Comparison of ENCODE assay signal across 11 cellular contexts in the genomic region with DNA sequence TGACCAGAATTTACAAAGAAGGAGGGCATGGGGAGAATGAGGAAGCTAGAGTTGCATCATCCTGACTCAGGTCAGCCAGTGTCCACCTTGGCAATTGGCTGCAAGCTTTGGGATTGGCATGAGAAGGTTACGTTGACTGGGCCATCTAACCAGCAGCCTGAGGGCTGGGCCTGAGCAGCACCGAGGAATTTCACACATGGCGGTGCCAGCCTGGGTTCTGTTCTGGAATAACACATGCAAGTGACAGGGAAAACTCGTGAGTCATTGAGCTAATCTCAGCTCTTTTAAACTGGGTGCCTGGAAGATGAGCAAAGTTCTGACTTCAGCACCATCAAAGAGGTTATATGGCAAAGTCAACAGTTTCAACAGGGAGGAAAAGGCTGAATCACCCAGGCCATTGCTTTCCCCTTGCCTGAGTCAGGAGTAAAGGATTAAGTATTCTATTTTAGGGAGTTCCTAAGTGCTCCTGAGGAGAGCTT.
DNase-seq lines count a peak whose midpoint lies in the region; ATAC-seq and TF ChIP-seq lines count a peak whose summit lies in the region.
"Had no signal": no experiment of that assay in that cellular context is flagged by ENCODE, and none has a peak within 500 bp of the region (broad histone marks: within the 10 kb centered on the region; RNA-seq: fewer than 3 reads in every experiment).

No MANE protein-coding gene starts in this region.

- H3K27ac ChIP-seq in skeletal muscle tissue (ENCODE audit: low read depth, low read length) (peak overlapping the region; percentile 88), prostate gland (no peak overlapping the region)
- H3K27ac ChIP-seq: suprapubic skin had no signal

- ATAC-seq in WTC11 (no peak), Right ventricle myocardium superior (ENCODE audit: poor library complexity) (peak; percentile 73), GM18505 (IDR thresholded peaks at IDR 0.05; ENCODE audit: unreplicated experiment) (no peak)

- CTCF ChIA-PET in WTC11 (lab: Charles Lee) = no interaction called here

- no peaks in the 10 kb centered on the region for H3K27me3 ChIP-seq in skeletal muscle tissue (ENCODE audit: control insufficient read depth in 3 of 3, insufficient read depth in 3 of 3, low read length in 3 of 3)
- no peaks in the 10 kb centered on the region for H3K27me3 ChIP-seq in prostate gland (replicated peaks; ENCODE audit: insufficient read depth)

- H3K36me3 Mint-ChIP-seq in WTC11 (no peaks in the 10 kb centered on the region), immature natural killer cell (no peaks in the 10 kb centered on the region)

- H3K36me3 ChIP-seq in skeletal muscle tissue (ENCODE audit: control insufficient read depth in 3 of 3, insufficient read depth in 3 of 3, low read length in 3 of 3) (no peaks in the 10 kb centered on the region), prostate gland (no peaks in the 10 kb centered on the region)
- H3K36me3 ChIP-seq: esophagus squamous epithelium, suprapubic skin had no signal

- H3K4me3 Mint-ChIP-seq in WTC11 = no peak overlapping the region
- H3K4me3 Mint-ChIP-seq in immature natural killer cell = no peak overlapping the region

- H3K4me3 ChIP-seq in HFF-Myc (replicated peaks; ENCODE audit: low read depth, low read length) = no peak overlapping the region
- H3K4me3 ChIP-seq in skeletal muscle tissue (ENCODE audit: low read length in 3 of 3) = no peak overlapping the region
- H3K4me3 ChIP-seq in prostate gland = no peak overlapping the region
- H3K4me3 ChIP-seq: esophagus squamous epithelium, suprapubic skin had no signal

- 85% methylated on average over 4 of the region's 4 CpGs for WGBS in prostate gland

- POLR2A ChIA-PET in WTC11 (lab: Charles Lee) = interaction anchor here (0.6 kb wide), 1 partner anchor 679 kb away, joined by 4 read pairs; no protein-coding TSS in a partner anchor

- H3K4me1 ChIP-seq in skeletal muscle tissue (ENCODE audit: control insufficient read depth in 3 of 3, insufficient read depth in 3 of 3, low read length in 3 of 3) = peaks cover 24 to 39% (median 32%) of the 10 kb centered on the region in 3 donors
- no peaks in the 10 kb centered on the region for H3K4me1 ChIP-seq in prostate gland (replicated peaks)
- H3K4me1 ChIP-seq: suprapubic skin had no signal

- H3K9me3 Mint-ChIP-seq in WTC11 (no peaks in the 10 kb centered on the region), immature natural killer cell (peaks cover 0 to 4% (median 0%) of the 10 kb centered on the region in 6 donors)

- no peak for TF ChIP-seq CTCF in HFF-Myc (IDR thresholded peaks at IDR 0.05; ENCODE audit: low read depth, low read length, missing control alignments)
- no peak for TF ChIP-seq CTCF in WTC11 (IDR thresholded peaks at IDR 0.05)
- no peak for TF ChIP-seq CTCF in prostate gland (IDR thresholded peaks at IDR 0.05)

- H3K27ac Mint-ChIP-seq in WTC11 (no peak overlapping the region), immature natural killer cell (no peak overlapping the region)

- intact Hi-C loops in Right ventricle myocardium superior (cut with DNase I) = no loop called here
- intact Hi-C loops in prostate gland (cut with DNase I) = no loop called here

- H3K27me3 Mint-ChIP-seq in WTC11 (ENCODE audit: low read depth) (no peaks in the 10 kb centered on the region), immature natural killer cell (ENCODE audit: low read depth in 3 of 3) (peaks cover 0 to 1% (median 0%) of the 10 kb centered on the region in 3 donors)

- DNase-seq in HFF-Myc (ENCODE audit: extremely low read depth, low read depth) = peak; percentile 24
- DNase-seq in WTC11 (ENCODE audit: low spot score) = no peak
- DNase-seq in Right ventricle myocardium superior = no peak
- no peak for DNase-seq in prostate gland (ENCODE audit: low spot score)
- no peak for DNase-seq in immature natural killer cell
- DNase-seq: activated CD4-positive, alpha-beta T cell treated with anti-CD3 and anti-CD28 coated beads for 48 hours; activated naive CD4-positive, alpha-beta T cell treated with anti-CD3 and anti-CD28 coated beads, Interleukin-2, amount 50 U/mL, for 16 hours; esophagus squamous epithelium had no signal

- peak overlapping the region in 1 of 3 donors; percentile 36 for H3K9ac ChIP-seq in skeletal muscle tissue (ENCODE audit: low read depth in 1 of 3, low read length in 3 of 3)

- TF ChIP-seq POLR2A in prostate gland (IDR thresholded peaks at IDR 0.05) (no peak), GM18505 (IDR thresholded peaks at IDR 0.05; ENCODE audit: borderline replicate concordance, extremely low read depth, insufficient read depth, insufficient read length) (no peak)

- H3K9me3 ChIP-seq in skeletal muscle tissue (ENCODE audit: control insufficient read depth in 3 of 3, low read length in 3 of 3) (no peaks in the 10 kb centered on the region), prostate gland (no peaks in the 10 kb centered on the region)
- H3K9me3 ChIP-seq: esophagus squamous epithelium, suprapubic skin had no signal

- H3K4me1 Mint-ChIP-seq in WTC11 (no peaks in the 10 kb centered on the region), immature natural killer cell (no peaks in the 10 kb centered on the region)

TF ChIP-seq in WTC11, 78 proteins besides CTCF, POLR2A, EP300 and RAD21:
- peak; percentile 25; the same call in 1 of the 2 replicates for TF ChIP-seq GABPB1 (CRISPR knock-in tag; IDR thresholded peaks at IDR 0.05)
- TF ChIP-seq, protein P1, sequence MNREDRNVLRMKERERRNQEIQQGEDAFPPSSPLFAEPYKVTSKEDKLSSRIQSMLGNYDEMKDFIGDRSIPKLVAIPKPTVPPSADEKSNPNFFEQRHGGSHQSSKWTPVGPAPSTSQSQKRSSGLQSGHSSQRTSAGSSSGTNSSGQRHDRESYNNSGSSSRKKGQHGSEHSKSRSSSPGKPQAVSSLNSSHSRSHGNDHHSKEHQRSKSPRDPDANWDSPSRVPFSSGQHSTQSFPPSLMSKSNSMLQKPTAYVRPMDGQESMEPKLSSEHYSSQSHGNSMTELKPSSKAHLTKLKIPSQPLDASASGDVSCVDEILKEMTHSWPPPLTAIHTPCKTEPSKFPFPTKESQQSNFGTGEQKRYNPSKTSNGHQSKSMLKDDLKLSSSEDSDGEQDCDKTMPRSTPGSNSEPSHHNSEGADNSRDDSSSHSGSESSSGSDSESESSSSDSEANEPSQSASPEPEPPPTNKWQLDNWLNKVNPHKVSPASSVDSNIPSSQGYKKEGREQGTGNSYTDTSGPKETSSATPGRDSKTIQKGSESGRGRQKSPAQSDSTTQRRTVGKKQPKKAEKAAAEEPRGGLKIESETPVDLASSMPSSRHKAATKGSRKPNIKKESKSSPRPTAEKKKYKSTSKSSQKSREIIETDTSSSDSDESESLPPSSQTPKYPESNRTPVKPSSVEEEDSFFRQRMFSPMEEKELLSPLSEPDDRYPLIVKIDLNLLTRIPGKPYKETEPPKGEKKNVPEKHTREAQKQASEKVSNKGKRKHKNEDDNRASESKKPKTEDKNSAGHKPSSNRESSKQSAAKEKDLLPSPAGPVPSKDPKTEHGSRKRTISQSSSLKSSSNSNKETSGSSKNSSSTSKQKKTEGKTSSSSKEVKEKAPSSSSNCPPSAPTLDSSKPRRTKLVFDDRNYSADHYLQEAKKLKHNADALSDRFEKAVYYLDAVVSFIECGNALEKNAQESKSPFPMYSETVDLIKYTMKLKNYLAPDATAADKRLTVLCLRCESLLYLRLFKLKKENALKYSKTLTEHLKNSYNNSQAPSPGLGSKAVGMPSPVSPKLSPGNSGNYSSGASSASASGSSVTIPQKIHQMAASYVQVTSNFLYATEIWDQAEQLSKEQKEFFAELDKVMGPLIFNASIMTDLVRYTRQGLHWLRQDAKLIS (CRISPR knock-in tag; IDR thresholded peaks at IDR 0.05; ENCODE audit: borderline replicate concordance) = no peak
TF ChIP-seq in WTC11: peak in this region for 1.
